ENCODE assay signal across 16 cellular contexts in genomic region chr20:35012227-35013069, GRCh38. TPM values are rescaled to one million over a fixed set of nuclear protein-coding genes. Genes with fewer than 3 reads are reported as not detected.
DNase-seq lines count a peak whose midpoint lies in the region; ATAC-seq and TF ChIP-seq lines count a peak whose summit lies in the region.
"Had no signal": no experiment of that assay in that cellular context is flagged by ENCODE, and none has a peak within 500 bp of the region (broad histone marks: within the 10 kb centered on the region; RNA-seq: fewer than 3 reads in every experiment).

No MANE protein-coding gene starts in this region.

- intact Hi-C loops in left cardiac atrium (cut with DNase I) = no loop called here
- intact Hi-C loops in gastrocnemius medialis (cut with DNase I; ENCODE audit: low total_unique reads) = no loop called here

- H4K20me1 ChIP-seq in Karpas-422 (ENCODE audit: insufficient read depth, low read depth, low read length) = no peaks in the 10 kb centered on the region

- H3K4me3 ChIP-seq in gastrocnemius medialis (no peak overlapping the region), Karpas-422 (ENCODE audit: low read length) (no peak overlapping the region)

- no peak overlapping the region for H3K27ac Mint-ChIP-seq in activated CD8-positive, alpha-beta memory T cell treated with anti-CD3 and anti-CD28 coated beads, Interleukin-2, amount 10 ng/mL, durations not matched to agents 7 days and 5 days

- CTCF ChIA-PET in activated CD8-positive, alpha-beta memory T cell treated with anti-CD3 and anti-CD28 coated beads, Interleukin-2, amount 10 ng/mL, durations not matched to agents 7 days and 5 days (lab: Charles Lee) = interaction anchor here (1.3 kb wide), 1 partner anchor 84 kb away, joined by 3 read pairs; no protein-coding TSS in a partner anchor

- no peak overlapping the region for H3K4me2 ChIP-seq in Karpas-422 (ENCODE audit: low read depth, low read length, poor library complexity, severe bottlenecking)

- peaks cover 36% of the 10 kb centered on the region for H3K36me3 Mint-ChIP-seq in activated CD8-positive, alpha-beta memory T cell treated with anti-CD3 and anti-CD28 coated beads, Interleukin-2, amount 10 ng/mL, durations not matched to agents 7 days and 5 days

- no peak for TF ChIP-seq POLR2A in gastrocnemius medialis (IDR thresholded peaks at IDR 0.05)

- H3K36me3 ChIP-seq in gastrocnemius medialis (peaks cover 0 to 70% of the 10 kb centered on the region in 2 donors), Karpas-422 (ENCODE audit: insufficient read depth, low read length) (peaks cover 9% of the 10 kb centered on the region; the same call in 1 of the 2 replicates)

- H3K27ac ChIP-seq in gastrocnemius medialis (peak overlapping the region; percentile 1 to 95 (median 88)), Karpas-422 (ENCODE audit: low read length) (no peak overlapping the region)

- no peak overlapping the region for H2AFZ ChIP-seq in Karpas-422 (ENCODE audit: low read length)

- no peaks in the 10 kb centered on the region for H3K27me3 Mint-ChIP-seq in activated CD8-positive, alpha-beta memory T cell treated with anti-CD3 and anti-CD28 coated beads, Interleukin-2, amount 10 ng/mL, durations not matched to agents 7 days and 5 days
- H3K27me3 Mint-ChIP-seq: stimulated activated naive CD8-positive, alpha-beta T cell treated with anti-CD3 and anti-CD28 coated beads, Interleukin-15, Interleukin-2, amounts not matched to agents 100 ng/mL and 50 ng/mL, for 24 hours had no signal

- DNase-seq in D341Med (ENCODE audit: low spot score) (peak; percentile 17), left cardiac atrium (peak; percentile 26), gastrocnemius medialis (no peak), middle frontal gyrus (ENCODE audit: extremely low spot score, low spot score) (no peak), pons (ENCODE audit: low spot score) (no peak), Karpas-422 (no peak)
- DNase-seq in activated CD8-positive, alpha-beta memory T cell treated with anti-CD3 and anti-CD28 coated beads, Interleukin-2, amount 10 ng/mL, durations not matched to agents 7 days and 5 days = peak; percentile 33
- DNase-seq: C1 segment of cervical spinal cord, DMS79 treated with DMSO at 0.1 percent for 48 hours, H7, mammary epithelial cell, NCI-H1417, small intestine had no signal

- no peak overlapping the region for H3K9ac ChIP-seq in Karpas-422 (ENCODE audit: low read length)

- H3K9me2 ChIP-seq in Karpas-422 (replicated peaks; ENCODE audit: insufficient read depth, low read length) = no peaks in the 10 kb centered on the region

- H3K4me1 ChIP-seq in gastrocnemius medialis = peaks cover 35 to 47% of the 10 kb centered on the region in 2 donors
- peaks cover 38% of the 10 kb centered on the region for H3K4me1 ChIP-seq in Karpas-422 (ENCODE audit: low read length)

- in situ Hi-C loops in gastrocnemius medialis (cut with MboI; ENCODE audit: low sequenced_read_pairs in 4 of 4) = no loop called here

- H3K9me3 ChIP-seq in gastrocnemius medialis (no peaks in the 10 kb centered on the region), Karpas-422 (ENCODE audit: low read length) (no peaks in the 10 kb centered on the region)

- no peak for TF ChIP-seq CTCF in gastrocnemius medialis (IDR thresholded peaks at IDR 0.05 in 4 of 5, conservative IDR thresholded peaks at IDR 0.05 in 1 of 5)

- no peak overlapping the region for H3K4me3 Mint-ChIP-seq in activated CD8-positive, alpha-beta memory T cell treated with anti-CD3 and anti-CD28 coated beads, Interleukin-2, amount 10 ng/mL, durations not matched to agents 7 days and 5 days
- H3K4me3 Mint-ChIP-seq: stimulated activated naive CD8-positive, alpha-beta T cell treated with anti-CD3 and anti-CD28 coated beads, Interleukin-15, Interleukin-2, amounts not matched to agents 100 ng/mL and 50 ng/mL, for 24 hours had no signal

- H3K4me1 Mint-ChIP-seq in activated CD8-positive, alpha-beta memory T cell treated with anti-CD3 and anti-CD28 coated beads, Interleukin-2, amount 10 ng/mL, durations not matched to agents 7 days and 5 days = peaks cover 10% of the 10 kb centered on the region

- no peaks in the 10 kb centered on the region for H3K9me3 Mint-ChIP-seq in activated CD8-positive, alpha-beta memory T cell treated with anti-CD3 and anti-CD28 coated beads, Interleukin-2, amount 10 ng/mL, durations not matched to agents 7 days and 5 days (ENCODE audit: low read depth)
- H3K9me3 Mint-ChIP-seq: activated naive CD4-positive, alpha-beta T cell treated with anti-CD3 and anti-CD28 coated beads, Interleukin-2, amount 50 U/mL, for 72 hours; stimulated activated naive CD8-positive, alpha-beta T cell treated with anti-CD3 and anti-CD28 coated beads, Interleukin-15, Interleukin-2, amounts not matched to agents 100 ng/mL and 50 ng/mL, for 24 hours had no signal

- ATAC-seq in activated CD8-positive, alpha-beta memory T cell treated with anti-CD3 and anti-CD28 coated beads, Interleukin-2, amount 10 ng/mL, durations not matched to agents 7 days and 5 days = no peak
- ATAC-seq in left cardiac atrium (no peak), gastrocnemius medialis (no peak), HG03432 (IDR thresholded peaks at IDR 0.05; ENCODE audit: unreplicated experiment) (no peak)
- ATAC-seq: activated naive CD4-positive, alpha-beta T cell treated with anti-CD3 and anti-CD28 coated beads, Interleukin-2, amount 50 U/mL, for 72 hours had no signal

- H3K27me3 ChIP-seq in gastrocnemius medialis (no peaks in the 10 kb centered on the region), Karpas-422 (ENCODE audit: low read length) (no peaks in the 10 kb centered on the region)

- H3K79me2 ChIP-seq in Karpas-422 (ENCODE audit: low read length) = peaks cover 3% of the 10 kb centered on the region; the same call in 1 of the 2 replicates

RNA-seq across cellular contexts. Expression of gene MYH7B, which starts 56.8 kb away (rescaled TPM):
- total RNA-seq in activated CD8-positive, alpha-beta memory T cell treated with anti-CD3 and anti-CD28 coated beads, Interleukin-2, amount 10 ng/mL, durations not matched to agents 7 days and 5 days = under 1 TPM; 0.16 to 0.26 TPM
- total RNA-seq in left cardiac atrium (10 to 100 TPM; 82.3 to 89.0 TPM), gastrocnemius medialis (1 to 10 TPM; 1.6 to 8.5 (median 3.3) TPM)
- total RNA-seq in Karpas-422 (2014; rRNA removed; shearing (Covaris generic); ENCODE audit: low replicate concordance) = 0.07 TPM in 1 of 2 replicates, not detected in the other

RNA-seq across cellular contexts. Expression of gene GSS, which starts 56.8 kb away (rescaled TPM):
- total RNA-seq in activated CD8-positive, alpha-beta memory T cell treated with anti-CD3 and anti-CD28 coated beads, Interleukin-2, amount 10 ng/mL, durations not matched to agents 7 days and 5 days = 10 to 100 TPM; 59.4 to 64.6 TPM
- 10 to 100 TPM; 20.1 to 27.2 TPM for total RNA-seq in left cardiac atrium
- total RNA-seq in gastrocnemius medialis = 10 to 100 TPM; 14.1 to 33.0 (median 23.8) TPM
- total RNA-seq in Karpas-422 (2014; rRNA removed; shearing (Covaris generic); ENCODE audit: low replicate concordance) = 24.7 and 36.9 TPM in 2 replicates

Comparison
In these comparisons a context has a peak if more than half of its experiments do, and no peak if none do; other contexts are left out.
1. DNase-seq: peak in D341Med (single experiment), activated CD8-positive, alpha-beta memory T cell treated with anti-CD3 and anti-CD28 coated beads, Interleukin-2, amount 10 ng/mL, durations not matched to agents 7 days and 5 days (single experiment) and left cardiac atrium (single experiment); none in gastrocnemius medialis (0 of 2), middle frontal gyrus (single experiment), pons (single experiment) and Karpas-422 (single experiment).
2. RNA of gene MYH7B, which starts 56.8 kb away (total RNA-seq): 82.3 to 89.0 TPM in left cardiac atrium; 1.6 to 8.5 TPM in gastrocnemius medialis, 0.16 to 0.26 TPM in activated CD8-positive, alpha-beta memory T cell treated with anti-CD3 and anti-CD28 coated beads, Interleukin-2, amount 10 ng/mL, durations not matched to agents 7 days and 5 days and 0.07 TPM in Karpas-422; every median in the first group is over 4 times any median in the second.